Comparison of ENCODE assay signal across 7 cellular contexts in genomic region chr9:78106586-78106985, GRCh38.
DNase-seq lines count a peak whose midpoint lies in the region; ATAC-seq lines count a peak whose summit lies in the region.
"Not testable (repeated sequence)": the region's sequence is repeated elsewhere in the genome, so short reads cannot be mapped to it uniquely, and the experiment has no call there.

No MANE protein-coding gene starts in this region.

- DNase-seq in CD4-positive, alpha-beta memory T cell: peak in 4 of 5 donors; percentile 6 to 81 (median 44)
- DNase-seq in activated CD4-positive, alpha-beta T cell treated with anti-CD3 and anti-CD28 coated beads, Interleukin-2, amount 50 U/mL, for 48 hours: peak; percentile 9 to 34
- not testable (repeated sequence) for DNase-seq in activated T-cell treated with anti-CD3 and anti-CD28 coated beads, Interleukin-2, amount 50 U/mL, for 4 hours
- peak; percentile 66 for DNase-seq in activated naive CD4-positive, alpha-beta T cell treated with anti-CD3 and anti-CD28 coated beads, Interleukin-2, amount 10 ng/mL, durations not matched to agents 7 days and 5 days
- peak in 2 of 3 experiments; percentile 33 to 35 for DNase-seq in effector memory CD8-positive, alpha-beta T cell
- DNase-seq in stimulated activated CD4-positive, alpha-beta T cell treated with anti-CD3 and anti-CD28 coated beads, Interleukin-1b, Interleukin-23, amount 100 ng/mL, for 48 hours: peak; percentile 57

- peaks cover 9 to 16% of the 10 kb centered on the region in 2 donors for H3K36me3 Mint-ChIP-seq in CD4-positive, alpha-beta memory T cell
- peaks cover 18% of the 10 kb centered on the region for H3K36me3 Mint-ChIP-seq in T-helper 1 cell treated with Interleukin-12 subunit alpha and Interleukin-12 subunit beta and Interleukin-4 antibody, amounts not matched to agents 30 μg/mL and 1 μg/mL, for 36 hours (ENCODE audit: low read depth)
- not testable (repeated sequence) for H3K36me3 Mint-ChIP-seq in activated T-cell treated with anti-CD3 and anti-CD28 coated beads, Interleukin-2, amount 50 U/mL, for 4 hours (ENCODE audit: insufficient read depth); effector memory CD8-positive, alpha-beta T cell (ENCODE audit: insufficient read depth)
- peaks cover 26% of the 10 kb centered on the region for H3K36me3 Mint-ChIP-seq in activated naive CD4-positive, alpha-beta T cell treated with anti-CD3 and anti-CD28 coated beads, Interleukin-2, amount 10 ng/mL, durations not matched to agents 7 days and 5 days

- intact Hi-C loops in CD4-positive, alpha-beta memory T cell (cut with micrococcal nuclease): not testable (repeated sequence)

- POLR2A ChIA-PET in CD4-positive, alpha-beta memory T cell (lab: Charles Lee; ENCODE audit: partially characterized antibody): interaction anchor here (0.7 kb wide), 1 partner anchor 33 kb away, joined by 5 read pairs; no protein-coding TSS in a partner anchor

- not testable (repeated sequence) for H3K4me3 ChIP-seq in CD4-positive, alpha-beta memory T cell (ENCODE audit: low read length in 2 of 2)

- ATAC-seq in activated T-cell treated with anti-CD3 and anti-CD28 coated beads, Interleukin-2, amount 50 U/mL, for 4 hours: peak; percentile 58 to 63
- ATAC-seq in effector memory CD8-positive, alpha-beta T cell (replicated peaks): peak; percentile 87

- H3K9me3 Mint-ChIP-seq in CD4-positive, alpha-beta memory T cell: peaks cover 2 to 30% (median 20%) of the 10 kb centered on the region in 8 donors
- H3K9me3 Mint-ChIP-seq in T-helper 1 cell treated with Interleukin-12 subunit alpha and Interleukin-12 subunit beta and Interleukin-4 antibody, amounts not matched to agents 30 μg/mL and 1 μg/mL, for 36 hours: peaks cover 35% of the 10 kb centered on the region
- peaks cover 17% of the 10 kb centered on the region for H3K9me3 Mint-ChIP-seq in activated T-cell treated with anti-CD3 and anti-CD28 coated beads, Interleukin-2, amount 50 U/mL, for 4 hours
- peaks cover 32% of the 10 kb centered on the region for H3K9me3 Mint-ChIP-seq in activated naive CD4-positive, alpha-beta T cell treated with anti-CD3 and anti-CD28 coated beads, Interleukin-2, amount 10 ng/mL, durations not matched to agents 7 days and 5 days
- H3K9me3 Mint-ChIP-seq in effector memory CD8-positive, alpha-beta T cell: not testable (repeated sequence)

- H3K36me3 ChIP-seq in CD4-positive, alpha-beta memory T cell (ENCODE audit: insufficient read depth, low read length): not testable (repeated sequence)

- not testable (repeated sequence) for H3K27me3 ChIP-seq in CD4-positive, alpha-beta memory T cell (ENCODE audit: insufficient read depth, low read length)

- peaks cover 20 to 53% (median 45%) of the 10 kb centered on the region in 4 donors for H3K4me1 Mint-ChIP-seq in CD4-positive, alpha-beta memory T cell
- H3K4me1 Mint-ChIP-seq in T-helper 1 cell treated with Interleukin-12 subunit alpha and Interleukin-12 subunit beta and Interleukin-4 antibody, amounts not matched to agents 30 μg/mL and 1 μg/mL, for 36 hours (ENCODE audit: low read depth): peaks cover 34% of the 10 kb centered on the region
- peaks cover 24% of the 10 kb centered on the region for H3K4me1 Mint-ChIP-seq in activated T-cell treated with anti-CD3 and anti-CD28 coated beads, Interleukin-2, amount 50 U/mL, for 4 hours (ENCODE audit: low read depth)
- H3K4me1 Mint-ChIP-seq in activated naive CD4-positive, alpha-beta T cell treated with anti-CD3 and anti-CD28 coated beads, Interleukin-2, amount 10 ng/mL, durations not matched to agents 7 days and 5 days: peaks cover 49% of the 10 kb centered on the region
- H3K4me1 Mint-ChIP-seq in effector memory CD8-positive, alpha-beta T cell (ENCODE audit: low read depth in 2 of 2): peaks cover 9 to 23% of the 10 kb centered on the region in 2 donors

- not testable (repeated sequence) for H3K27ac ChIP-seq in CD4-positive, alpha-beta memory T cell (ENCODE audit: low read depth, low read length)

- H3K4me3 Mint-ChIP-seq in CD4-positive, alpha-beta memory T cell: peak overlapping the region in 4 of 8 donors; percentile 14 to 53 (median 36)
- not testable (repeated sequence) for H3K4me3 Mint-ChIP-seq in T-helper 1 cell treated with Interleukin-12 subunit alpha and Interleukin-12 subunit beta and Interleukin-4 antibody, amounts not matched to agents 30 μg/mL and 1 μg/mL, for 36 hours; activated T-cell treated with anti-CD3 and anti-CD28 coated beads, Interleukin-2, amount 50 U/mL, for 4 hours; activated naive CD4-positive, alpha-beta T cell treated with anti-CD3 and anti-CD28 coated beads, Interleukin-2, amount 10 ng/mL, durations not matched to agents 7 days and 5 days
- peak overlapping the region in 1 of 2 donors; percentile 8 for H3K4me3 Mint-ChIP-seq in effector memory CD8-positive, alpha-beta T cell

- H3K4me1 ChIP-seq in CD4-positive, alpha-beta memory T cell (ENCODE audit: insufficient read depth, low read length): peaks cover 21% of the 10 kb centered on the region

- H3K27me3 Mint-ChIP-seq in CD4-positive, alpha-beta memory T cell; T-helper 1 cell treated with Interleukin-12 subunit alpha and Interleukin-12 subunit beta and Interleukin-4 antibody, amounts not matched to agents 30 μg/mL and 1 μg/mL, for 36 hours (ENCODE audit: low read depth); activated T-cell treated with anti-CD3 and anti-CD28 coated beads, Interleukin-2, amount 50 U/mL, for 4 hours (ENCODE audit: low read depth); activated naive CD4-positive, alpha-beta T cell treated with anti-CD3 and anti-CD28 coated beads, Interleukin-2, amount 10 ng/mL, durations not matched to agents 7 days and 5 days; effector memory CD8-positive, alpha-beta T cell: not testable (repeated sequence)

- H3K9me3 ChIP-seq in CD4-positive, alpha-beta memory T cell (ENCODE audit: control insufficient read depth in 1 of 2, low read length in 2 of 2): not testable (repeated sequence)

- peak overlapping the region in 5 of 7 donors; percentile 16 to 91 (median 50) for H3K27ac Mint-ChIP-seq in CD4-positive, alpha-beta memory T cell
- peak overlapping the region; percentile 20 for H3K27ac Mint-ChIP-seq in T-helper 1 cell treated with Interleukin-12 subunit alpha and Interleukin-12 subunit beta and Interleukin-4 antibody, amounts not matched to agents 30 μg/mL and 1 μg/mL, for 36 hours
- H3K27ac Mint-ChIP-seq in activated naive CD4-positive, alpha-beta T cell treated with anti-CD3 and anti-CD28 coated beads, Interleukin-2, amount 10 ng/mL, durations not matched to agents 7 days and 5 days: peak overlapping the region; percentile 82
- peak overlapping the region in 1 of 2 donors; percentile 72 for H3K27ac Mint-ChIP-seq in effector memory CD8-positive, alpha-beta T cell

- CTCF ChIA-PET in CD4-positive, alpha-beta memory T cell (lab: Charles Lee; ENCODE audit: partially characterized antibody): interaction anchor here (0.6 to 1.0 kb wide), 3 partner anchors 8 to 35 kb away, joined by 3 read pairs; no protein-coding TSS in a partner anchor
- CTCF ChIA-PET in activated naive CD4-positive, alpha-beta T cell treated with anti-CD3 and anti-CD28 coated beads, Interleukin-2, amount 10 ng/mL, durations not matched to agents 7 days and 5 days (lab: Charles Lee): interaction anchor here (2.7 kb wide), 1 partner anchor 9 kb away, joined by 9 read pairs; no protein-coding TSS in a partner anchor
